Comparison of ENCODE assay signal across 1 cellular context in genomic region chr6:10882654-10883053, GRCh38.
TF ChIP-seq lines count a peak whose summit lies in the region.

No MANE protein-coding gene starts in this region.

TF ChIP-seq in K562, 482 proteins besides CTCF, POLR2A, EP300 and RAD21:
- TF ChIP-seq MBD2 (IDR thresholded peaks at IDR 0.05; ENCODE audit: borderline replicate concordance, low read depth) = no peak
- TF ChIP-seq E2F1 (CRISPR knock-in tag; IDR thresholded peaks at IDR 0.05) = no peak
- TF ChIP-seq ZBTB33 (CRISPR knock-in tag; IDR thresholded peaks at IDR 0.05) = peak; percentile 94
- TF ChIP-seq DIDO1 (tag; IDR thresholded peaks at IDR 0.05; ENCODE audit: low read depth) = no peak
- no peak for TF ChIP-seq ZNF766 (CRISPR knock-in tag; conservative IDR thresholded peaks at IDR 0.05)
- no peak for TF ChIP-seq PHF21A (IDR thresholded peaks at IDR 0.05; ENCODE audit: borderline replicate concordance, low read depth)
- TF ChIP-seq KAT2B (IDR thresholded peaks at IDR 0.05; ENCODE audit: low read depth, low read length) = no peak
- TF ChIP-seq ZNF699 (CRISPR knock-in tag; IDR thresholded peaks at IDR 0.05; ENCODE audit: insufficient replicate concordance) = no peak
